ENCODE assay signal across 8 cellular contexts in genomic region chr1:159177273-159177907, GRCh38. TPM values are rescaled to one million over a fixed set of nuclear protein-coding genes. Genes with fewer than 3 reads are reported as not detected.
DNase-seq lines count a peak whose midpoint lies in the region; ATAC-seq and TF ChIP-seq lines count a peak whose summit lies in the region.

No MANE protein-coding gene starts in this region.

- ATAC-seq in stimulated activated naive CD8-positive, alpha-beta T cell treated with anti-CD3 and anti-CD28 coated beads, Interleukin-15, Interleukin-2, amounts not matched to agents 100 U/mL and 50 U/mL, for 24 hours, result no peak
- ATAC-seq in HG02763 (IDR thresholded peaks at IDR 0.05; ENCODE audit: unreplicated experiment) (no peak), GM18517 (IDR thresholded peaks at IDR 0.05; ENCODE audit: unreplicated experiment) (no peak)

- CTCF ChIA-PET in HEK293T (lab: Yijun Ruan, JAX), result interaction anchor here (0.6 kb wide), 1 partner anchor 36 kb away, joined by 3 read pairs; no protein-coding TSS in a partner anchor

- POLR2A ChIA-PET in HEK293T (lab: Yijun Ruan, JAX), result no interaction called here

- DNase-seq in AG08396 (ENCODE audit: low spot score) (peak; percentile 65), HEK293T (ENCODE audit: extremely low spot score) (peak; percentile 61), SW480 (ENCODE audit: low spot score) (peak; percentile 74), fibroblast of the conjunctiva (ENCODE audit: low read depth) (peak; percentile 17), ureter (ENCODE audit: low spot score) (no peak)
- DNase-seq in stimulated activated naive CD8-positive, alpha-beta T cell treated with anti-CD3 and anti-CD28 coated beads, Interleukin-15, Interleukin-2, amounts not matched to agents 100 U/mL and 50 U/mL, for 24 hours, result peak; percentile 20

TF ChIP-seq in HEK293T, 16 proteins besides CTCF, POLR2A, EP300 and RAD21:
- no peak for TF ChIP-seq FOXA1 (IDR thresholded peaks at IDR 0.05)
- no peak for TF ChIP-seq LEF1 (IDR thresholded peaks at IDR 0.05; ENCODE audit: borderline replicate concordance)
- TF ChIP-seq CTBP1 (IDR thresholded peaks at IDR 0.05; ENCODE audit: borderline replicate concordance), result no peak
- no peak for TF ChIP-seq L3MBTL2 (conservative IDR thresholded peaks at IDR 0.05)
- no peak for TF ChIP-seq NFRKB (IDR thresholded peaks at IDR 0.05)
- no peak for TF ChIP-seq HDGF (IDR thresholded peaks at IDR 0.05; ENCODE audit: borderline replicate concordance)
- TF ChIP-seq FOXM1 (IDR thresholded peaks at IDR 0.05; ENCODE audit: borderline replicate concordance), result no peak
- TF ChIP-seq ZNF384 (IDR thresholded peaks at IDR 0.05), result no peak
- TF ChIP-seq SP1 (IDR thresholded peaks at IDR 0.05), result no peak
- TF ChIP-seq PKNOX1 (IDR thresholded peaks at IDR 0.05), result no peak
- TF ChIP-seq ARNT (IDR thresholded peaks at IDR 0.05), result no peak
- TF ChIP-seq SUZ12 (IDR thresholded peaks at IDR 0.05), result no peak
- TF ChIP-seq BHLHE40 (IDR thresholded peaks at IDR 0.05; ENCODE audit: borderline replicate concordance), result no peak
- no peak for TF ChIP-seq ELF4 (IDR thresholded peaks at IDR 0.05)
- TF ChIP-seq TARDBP (IDR thresholded peaks at IDR 0.05), result no peak
- no peak for TF ChIP-seq FOXK2 (IDR thresholded peaks at IDR 0.05)

RNA-seq across cellular contexts. Expression of gene CADM3, which starts 6.0 kb away (rescaled TPM):
- total RNA-seq in ureter, result 4.2 TPM

RNA-seq across cellular contexts. Expression of gene ACKR1, which starts 27.3 kb away (rescaled TPM):
- 164 TPM for total RNA-seq in ureter
